Comparison of ENCODE assay signal across 13 cellular contexts in the genomic region with DNA sequence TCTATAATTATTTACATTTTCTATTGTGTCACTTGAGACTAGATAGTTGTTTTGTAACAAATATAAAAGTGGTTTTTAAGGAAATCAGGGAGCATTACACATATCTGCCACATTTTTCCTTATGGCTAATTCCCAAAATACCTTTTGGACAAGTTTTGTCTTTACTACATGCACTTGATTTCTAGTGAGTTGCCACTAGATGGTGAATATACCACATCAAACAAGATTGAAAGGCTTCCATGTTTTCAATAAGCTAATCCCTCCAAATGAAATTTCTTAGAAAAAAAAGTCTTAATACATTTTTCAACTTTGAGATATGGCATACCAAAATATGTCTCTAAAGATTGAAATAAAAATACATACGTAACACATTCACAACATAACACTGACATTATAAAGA. TPM values are rescaled to one million over a fixed set of nuclear protein-coding genes. Genes with fewer than 3 reads are reported as not detected.
DNase-seq lines count a peak whose midpoint lies in the region; ATAC-seq and TF ChIP-seq lines count a peak whose summit lies in the region.
"Had no signal": no experiment of that assay in that cellular context is flagged by ENCODE, and none has a peak within 500 bp of the region (broad histone marks: within the 10 kb centered on the region; RNA-seq: fewer than 3 reads in every experiment).

No MANE protein-coding gene starts in this region.

- no peak for ATAC-seq in heart left ventricle
- no peak for ATAC-seq in upper lobe of right lung
- ATAC-seq in HG02798 (IDR thresholded peaks at IDR 0.05; ENCODE audit: poor library complexity, unreplicated experiment): no peak
- ATAC-seq: activated naive CD8-positive, alpha-beta T cell treated with anti-CD3 and anti-CD28 coated beads, Interleukin-2, amount 50 U/mL, for 24 hours had no signal

- DNase-seq in heart left ventricle: no peak
- DNase-seq in right atrium auricular region (ENCODE audit: low spot score): no peak
- DNase-seq in SK-MEL-5 (ENCODE audit: low read depth, low spot score): peak; percentile 44
- DNase-seq in fibroblast of pulmonary artery (ENCODE audit: low read depth): peak; percentile 49
- no peak for DNase-seq in upper lobe of right lung
- DNase-seq in activated CD4-positive, alpha-beta T cell treated with anti-CD3 and anti-CD28 coated beads, Interleukin-2, amount 50 U/mL, for 1 hour: no peak
- DNase-seq in Peyer's patch: no peak
- DNase-seq: activated naive CD8-positive, alpha-beta T cell treated with anti-CD3 and anti-CD28 coated beads, Interleukin-2, amount 50 U/mL, for 24 hours; naive B cell; NCI-H1436; upper lobe of left lung had no signal

- H3K27me3 ChIP-seq in heart left ventricle (no peaks in the 10 kb centered on the region), right atrium auricular region (no peaks in the 10 kb centered on the region), upper lobe of right lung (no peaks in the 10 kb centered on the region), Peyer's patch (no peaks in the 10 kb centered on the region)
- H3K27me3 ChIP-seq: upper lobe of left lung had no signal

- H3K9me3 ChIP-seq in heart left ventricle: no peaks in the 10 kb centered on the region
- H3K9me3 ChIP-seq in right atrium auricular region: no peaks in the 10 kb centered on the region
- H3K9me3 ChIP-seq in upper lobe of right lung: no peaks in the 10 kb centered on the region
- H3K9me3 ChIP-seq in Peyer's patch: no peaks in the 10 kb centered on the region
- H3K9me3 ChIP-seq: upper lobe of left lung had no signal

- H3K27ac ChIP-seq in heart left ventricle (no peak overlapping the region), right atrium auricular region (no peak overlapping the region), upper lobe of right lung (no peak overlapping the region), Peyer's patch (no peak overlapping the region)
- H3K27ac ChIP-seq: upper lobe of left lung had no signal

- 90 to 98% (median 93%) methylated on average over 1 of the region's 1 CpG for WGBS in heart left ventricle, 4 donors

- no peak overlapping the region for H3K4me3 ChIP-seq in heart left ventricle
- no peak overlapping the region for H3K4me3 ChIP-seq in right atrium auricular region
- no peak overlapping the region for H3K4me3 ChIP-seq in fibroblast of pulmonary artery (replicated peaks; ENCODE audit: low read depth, low read length)
- no peak overlapping the region for H3K4me3 ChIP-seq in upper lobe of right lung
- no peak overlapping the region for H3K4me3 ChIP-seq in Peyer's patch
- H3K4me3 ChIP-seq: smooth muscle cell, upper lobe of left lung had no signal

- H3K4me1 ChIP-seq in heart left ventricle: peaks cover 0 to under 1% (median 0%) of the 10 kb centered on the region in 12 donors
- peaks cover 0 to under 1% of the 10 kb centered on the region in 2 donors for H3K4me1 ChIP-seq in right atrium auricular region
- H3K4me1 ChIP-seq in upper lobe of right lung: peaks cover 2% of the 10 kb centered on the region
- no peaks in the 10 kb centered on the region for H3K4me1 ChIP-seq in Peyer's patch
- H3K4me1 ChIP-seq: upper lobe of left lung had no signal

- in situ Hi-C loops in SK-MEL-5 (cut with HindIII; ENCODE audit: low pct_unique_long_range_greater_than_20kb, low sequenced_read_pairs): no loop called here

- intact Hi-C loops in heart left ventricle (cut with DNase I) (loop anchor here in 5 of 10 donors (5.0 to 10.0 kb wide), 2 partner anchors 44 to 46 kb away; no protein-coding TSS in a partner anchor), upper lobe of right lung (cut with DNase I) (no loop called here)

- TF ChIP-seq CTCF in heart left ventricle (IDR thresholded peaks at IDR 0.05): peak in 8 of 12 donors; percentile 14 to 41 (median 28)
- peak in 1 of 2 donors; percentile 44 for TF ChIP-seq CTCF in right atrium auricular region (IDR thresholded peaks at IDR 0.05)
- peak; percentile 33 for TF ChIP-seq CTCF in fibroblast of pulmonary artery (IDR thresholded peaks at IDR 0.05; ENCODE audit: low read length, missing control alignments)
- TF ChIP-seq CTCF in upper lobe of right lung (IDR thresholded peaks at IDR 0.05): peak; percentile 33
- peak in 3 of 6 experiments; percentile 35 to 45 (median 38) for TF ChIP-seq CTCF in Peyer's patch (IDR thresholded peaks at IDR 0.05)

- no peaks in the 10 kb centered on the region for H3K36me3 ChIP-seq in heart left ventricle
- no peaks in the 10 kb centered on the region for H3K36me3 ChIP-seq in right atrium auricular region
- no peaks in the 10 kb centered on the region for H3K36me3 ChIP-seq in upper lobe of right lung
- no peaks in the 10 kb centered on the region for H3K36me3 ChIP-seq in Peyer's patch
- H3K36me3 ChIP-seq: upper lobe of left lung had no signal

- no peak for TF ChIP-seq POLR2A in heart left ventricle (IDR thresholded peaks at IDR 0.05)
- TF ChIP-seq POLR2A in Peyer's patch (IDR thresholded peaks at IDR 0.05): no peak

RNA-seq across cellular contexts. Expression of gene HIBCH, which starts 9.1 kb away (rescaled TPM):
- total RNA-seq in heart left ventricle (10 to 100 TPM in 8 of 9 donors, 1 to 10 TPM in 1; 7.7 to 25.3 (median 23.2) TPM), right atrium auricular region (10 to 100 TPM; 11.9 to 17.6 TPM), upper lobe of right lung (23.3 TPM), Peyer's patch (10 to 100 TPM; 20.0 to 38.8 (median 27.4) TPM)
- 10 to 100 TPM in 1 of 2 donors, 1 to 10 TPM in 1; 8.4 to 15.6 TPM for polyA plus RNA-seq in heart left ventricle
- 16.6 and 20.0 TPM in 2 replicates for total RNA-seq in SK-MEL-5 (2014; rRNA removed; shearing (Covaris generic))
- polyA plus RNA-seq in SK-MEL-5 (2015; cell fraction: cytosol; rRNA removed): 10.2 and 18.0 TPM in 2 replicates
- 25.3 and 34.0 TPM in 2 replicates for polyA plus RNA-seq in SK-MEL-5 (2015; cell fraction: nucleus; rRNA removed)

RNA-seq across cellular contexts. Expression of gene INPP1, which starts 14.6 kb away (rescaled TPM):
- total RNA-seq in heart left ventricle: 10 to 100 TPM in 8 of 9 donors, 1 to 10 TPM in 1; 7.8 to 18.5 (median 13.1) TPM
- 10 to 100 TPM; 14.1 to 26.2 TPM for polyA plus RNA-seq in heart left ventricle
- 10 to 100 TPM; 18.6 to 25.9 TPM for total RNA-seq in right atrium auricular region
- total RNA-seq in SK-MEL-5 (2014; rRNA removed; shearing (Covaris generic)): 1.5 and 2.4 TPM in 2 replicates
- 6.3 and 8.2 TPM in 2 replicates for polyA plus RNA-seq in SK-MEL-5 (2015; cell fraction: cytosol; rRNA removed)
- 5.0 and 9.0 TPM in 2 replicates for polyA plus RNA-seq in SK-MEL-5 (2015; cell fraction: nucleus; rRNA removed)
- total RNA-seq in upper lobe of right lung: 38.1 TPM
- 10 to 100 TPM; 10.7 to 37.9 (median 32.1) TPM for total RNA-seq in Peyer's patch

Comparison
In these comparisons a context has a peak if more than half of its experiments do, and no peak if none do; other contexts are left out.
1. DNase-seq: peak in SK-MEL-5 (single experiment) and fibroblast of pulmonary artery (single experiment); none in heart left ventricle (0 of 5), right atrium auricular region (single experiment), upper lobe of right lung (single experiment), activated CD4-positive, alpha-beta T cell treated with anti-CD3 and anti-CD28 coated beads, Interleukin-2, amount 50 U/mL, for 1 hour (single experiment) and Peyer's patch (0 of 3).